31 cellular contexts compared by ENCODE assay signal in the genomic region with DNA sequence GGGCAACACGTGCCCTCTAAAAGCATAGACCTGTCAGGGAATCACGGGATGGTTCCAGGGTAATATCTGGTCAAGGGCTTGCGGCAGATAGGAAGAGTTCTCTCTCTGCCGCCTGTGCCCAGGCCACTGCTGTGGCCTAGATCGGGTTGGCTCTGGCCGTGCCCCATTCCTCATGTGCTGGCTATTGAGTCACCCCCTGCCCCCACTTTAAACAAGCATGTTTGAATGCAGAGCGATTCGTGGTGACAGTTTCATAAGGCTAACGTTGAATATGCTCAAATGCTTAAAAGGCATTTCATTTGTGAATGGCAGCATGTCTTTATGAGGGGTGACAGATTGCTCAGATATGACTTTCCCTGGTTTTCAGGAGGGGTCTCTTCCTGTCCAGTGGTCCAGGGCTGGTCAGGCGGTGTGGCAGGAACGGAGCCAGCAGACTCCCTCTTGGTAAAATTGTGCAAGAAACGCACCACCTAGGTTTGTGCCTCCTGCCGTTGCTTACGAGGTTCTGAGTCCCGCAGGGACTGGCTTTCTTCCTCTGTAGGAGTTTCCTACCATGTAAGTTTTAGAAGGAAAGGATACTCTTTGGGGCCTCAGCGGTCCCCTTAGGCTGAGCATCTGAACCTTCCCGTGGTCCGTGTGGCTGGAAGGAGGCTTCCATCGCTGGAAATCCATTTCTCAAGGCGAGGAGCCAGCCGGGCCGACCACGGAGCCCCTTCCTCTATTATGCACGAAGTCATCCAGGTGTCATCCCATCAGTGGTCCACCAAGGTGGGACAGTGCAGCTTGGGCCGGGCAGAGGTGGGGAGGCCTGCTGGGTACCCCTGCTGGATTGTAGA. TPM values are rescaled to one million over a fixed set of nuclear protein-coding genes. Genes with fewer than 3 reads are reported as not detected.
DNase-seq lines count a peak whose midpoint lies in the region; ATAC-seq, FAIRE-seq and TF ChIP-seq lines count a peak whose summit lies in the region.
"Had no signal": no experiment of that assay in that cellular context is flagged by ENCODE, and none has a peak within 500 bp of the region (broad histone marks: within the 10 kb centered on the region; RNA-seq: fewer than 3 reads in every experiment).

No MANE protein-coding gene starts in this region.

- no peak overlapping the region for H3K4me3 ChIP-seq in BLaER1 treated with 17β-estradiol and CSF1 and Interleukin-3, amounts not matched to agents 10 nM and 100 nM
- H3K4me3 ChIP-seq in PC-3 (ENCODE audit: low read length) = no peak overlapping the region
- H3K4me3 ChIP-seq in small intestine (ENCODE audit: low read depth in 1 of 2, low read length in 2 of 2) = no peak overlapping the region
- no peak overlapping the region for H3K4me3 ChIP-seq in brain microvascular endothelial cell (ENCODE audit: low read depth, low read length)
- H3K4me3 ChIP-seq: A549, cardiac muscle cell, psoas muscle had no signal

- no TSS peak for BruUV-seq in PC-3 (replicated peaks; lab: Mats Ljungman, UMichigan)

- WGBS in small intestine, 3 donors = 77 to 90% (median 82%) methylated on average over 25 of the region's 25 CpGs

- peaks cover 43 to 84% (median 68%) of the 10 kb centered on the region in 11 experiments; a peak in 21 of 22 replicates for H4K20me1 ChIP-seq in BLaER1 treated with 17β-estradiol and CSF1 and Interleukin-3, amounts not matched to agents 10 nM and 100 nM
- peaks cover 9% of the 10 kb centered on the region; the same call in 1 of the 2 replicates for H4K20me1 ChIP-seq in PC-3 (ENCODE audit: low read length)

- H2AFZ ChIP-seq in PC-3 (ENCODE audit: low read length) = no peak overlapping the region

- peaks cover 8 to 64% (median 38%) of the 10 kb centered on the region in 10 experiments; a peak in 18 of 20 replicates for H3K4me1 ChIP-seq in BLaER1 treated with 17β-estradiol and CSF1 and Interleukin-3, amounts not matched to agents 10 nM and 100 nM
- H3K4me1 ChIP-seq in PC-3 (ENCODE audit: insufficient read depth, low read length) (peaks cover 35% of the 10 kb centered on the region), small intestine (ENCODE audit: control insufficient read depth in 2 of 2, insufficient read depth in 1 of 2, low read depth in 1 of 2, low read length in 1 of 2) (peaks cover 10 to 13% of the 10 kb centered on the region in 2 donors)
- H3K4me1 ChIP-seq: psoas muscle had no signal

- H3K4me2 ChIP-seq in BLaER1 treated with 17β-estradiol and CSF1 and Interleukin-3, amounts not matched to agents 10 nM and 100 nM = peak overlapping the region in 8 of 11 experiments; percentile 43 to 83 (median 70); a peak in 12 of 22 replicates
- H3K4me2 ChIP-seq in PC-3 (ENCODE audit: low read length) = peak overlapping the region; percentile 77
- H3K4me2 ChIP-seq: A549 had no signal

- H3K9me2 ChIP-seq in PC-3 (replicated peaks; ENCODE audit: low read length) = no peaks in the 10 kb centered on the region

- H3K36me3 ChIP-seq in BLaER1 treated with 17β-estradiol and CSF1 and Interleukin-3, amounts not matched to agents 10 nM and 100 nM = no peaks in the 10 kb centered on the region
- H3K36me3 ChIP-seq in PC-3 (ENCODE audit: low read depth, low read length) = no peaks in the 10 kb centered on the region
- no peaks in the 10 kb centered on the region for H3K36me3 ChIP-seq in small intestine (ENCODE audit: control insufficient read depth in 2 of 2, insufficient read depth in 2 of 2, low read length in 2 of 2)
- no peaks in the 10 kb centered on the region for H3K36me3 ChIP-seq in brain microvascular endothelial cell (replicated peaks)
- H3K36me3 ChIP-seq: cardiac muscle cell, neutrophil had no signal

- no peak for TF ChIP-seq CTCF in PC-3 (conservative IDR thresholded peaks at IDR 0.05; ENCODE audit: low read depth, low read length)
- no peak for TF ChIP-seq CTCF in brain microvascular endothelial cell (IDR thresholded peaks at IDR 0.05; ENCODE audit: low read depth, low read length, missing control alignments)

- no peaks in the 10 kb centered on the region for H3K27me3 ChIP-seq in BLaER1 treated with 17β-estradiol and CSF1 and Interleukin-3, amounts not matched to agents 10 nM and 100 nM
- H3K27me3 ChIP-seq in PC-3 (ENCODE audit: low read length) (no peaks in the 10 kb centered on the region), small intestine (ENCODE audit: control insufficient read depth in 2 of 2, insufficient read depth in 2 of 2, low read length in 2 of 2) (no peaks in the 10 kb centered on the region), brain microvascular endothelial cell (replicated peaks) (no peaks in the 10 kb centered on the region)
- H3K27me3 ChIP-seq: cardiac muscle cell, neutrophil had no signal

- ATAC-seq in PC-3 (no peak), GM21381 (IDR thresholded peaks at IDR 0.05; ENCODE audit: unreplicated experiment) (no peak)
- ATAC-seq: A549; CD8-positive, alpha-beta T cell; HCT116; psoas muscle; Right ventricle myocardium inferior; SK-N-SH treated with all-trans-retinoic acid at 6 μM for 48 hours had no signal

- H3K27ac ChIP-seq in BLaER1 treated with 17β-estradiol and CSF1 and Interleukin-3, amounts not matched to agents 10 nM and 100 nM = no peak overlapping the region
- H3K27ac ChIP-seq in PC-3 (ENCODE audit: low read length) (peak overlapping the region; percentile 85), small intestine (ENCODE audit: low read depth in 1 of 2, low read length in 1 of 2) (peak overlapping the region; percentile 46 to 47), brain microvascular endothelial cell (no peak overlapping the region)
- H3K27ac ChIP-seq: cardiac muscle cell, epithelial cell of prostate, neutrophil, psoas muscle had no signal

- CTCF ChIA-PET in PC-3 (lab: Charles Lee) = no interaction called here

- in situ Hi-C loops in brain microvascular endothelial cell (cut with HindIII; ENCODE audit: low pct_ligation_motif_present, low sequenced_read_pairs) = no loop called here

- FAIRE-seq in small intestine (lab: Jason Lieb, UNC) = no peak
- FAIRE-seq: A549 had no signal

- H3K79me2 ChIP-seq in PC-3 (ENCODE audit: low read length) = peaks cover 97% of the 10 kb centered on the region

- no peaks in the 10 kb centered on the region for H3K9me3 ChIP-seq in BLaER1 treated with 17β-estradiol and CSF1 and Interleukin-3, amounts not matched to agents 10 nM and 100 nM (replicated peaks in 1 of 11)
- H3K9me3 ChIP-seq in PC-3 (ENCODE audit: low read length) (no peaks in the 10 kb centered on the region), small intestine (ENCODE audit: control insufficient read depth, low read depth) (no peaks in the 10 kb centered on the region)
- H3K9me3 ChIP-seq: A549, neutrophil, psoas muscle had no signal

- POLR2A ChIA-PET in PC-3 (lab: Charles Lee; ENCODE audit: unreplicated experiment) = no interaction called here

- no peaks in the 10 kb centered on the region for H3F3A ChIP-seq in PC-3 (ENCODE audit: low read length, unreplicated experiment)

- intact Hi-C loops in PC-3 (cut with micrococcal nuclease) = no loop called here

- H3K9ac ChIP-seq in BLaER1 treated with 17β-estradiol and CSF1 and Interleukin-3, amounts not matched to agents 10 nM and 100 nM = no peak overlapping the region
- H3K9ac ChIP-seq in PC-3 (ENCODE audit: low read length) = peak overlapping the region; percentile 18; the same call in 1 of the 2 replicates

- peak; percentile 31 for DNase-seq in PC-3
- peak; percentile 79 for DNase-seq in mesenteric fat pad (ENCODE audit: low spot score)
- DNase-seq in small intestine = no peak
- no peak for DNase-seq in NCI-H1092 (lab: John Stamatoyannopoulos, UW)
- DNase-seq in brain microvascular endothelial cell = no peak
- DNase-seq in stimulated activated CD4-positive, alpha-beta T cell treated with anti-CD3 and anti-CD28 coated beads, Interleukin-1b, Interleukin-23, amount 100 ng/mL, for 48 hours = no peak
- DNase-seq: activated CD4-positive, alpha-beta T cell treated with anti-CD3 and anti-CD28 coated beads for 4 hours; activated naive CD8-positive, alpha-beta T cell treated with anti-CD3 and anti-CD28 coated beads for 36 hours; activated T-cell treated with anti-CD3 and anti-CD28 coated beads for 4 hours; CD8-positive, alpha-beta T cell; cortex of kidney; DMS 273 treated with DMSO at 0.1 percent for 48 hours; effector memory CD4-positive, alpha-beta T cell; EL; immature natural killer cell; MM.1S; naive B cell; NCI-H1436; NCI-H2081; NCI-H2227 treated with DMSO at 0.1 percent for 48 hours; psoas muscle; stimulated activated CD4-positive, alpha-beta T cell treated with anti-CD3 and anti-CD28 coated beads, Interleukin-15, amount 100 ng/mL, for 24 hours had no signal

RNA-seq across cellular contexts. Expression of a gene that starts 50.2 kb away (rescaled TPM):
- total RNA-seq in PC-3 (2014; rRNA removed) (28.6 and 31.0 TPM in 2 replicates), mesenteric fat pad (26.5 TPM)
- 10 to 100 TPM in 2 of 3 donors, 1 to 10 TPM in 1; 9.8 to 15.6 (median 15.4) TPM for polyA plus RNA-seq in small intestine

Comparison
In these comparisons a context has a peak if more than half of its experiments do, and no peak if none do; other contexts are left out.
1. H3K27ac ChIP-seq: peak in PC-3 (single experiment) and small intestine (2 of 2); none in BLaER1 treated with 17β-estradiol and CSF1 and Interleukin-3, amounts not matched to agents 10 nM and 100 nM (0 of 11) and brain microvascular endothelial cell (single experiment).
2. DNase-seq: peak in PC-3 (single experiment) and mesenteric fat pad (single experiment); none in small intestine (single experiment), NCI-H1092 (single experiment), brain microvascular endothelial cell (single experiment) and stimulated activated CD4-positive, alpha-beta T cell treated with anti-CD3 and anti-CD28 coated beads, Interleukin-1b, Interleukin-23, amount 100 ng/mL, for 48 hours (single experiment).